Comparison of ENCODE assay signal across 8 cellular contexts in genomic region chr5:72816297-72817075, GRCh38. TPM values are rescaled to one million over a fixed set of nuclear protein-coding genes. Genes with fewer than 3 reads are reported as not detected.
DNase-seq lines count a peak whose midpoint lies in the region; ATAC-seq and TF ChIP-seq lines count a peak whose summit lies in the region.

Gene TNPO1 (plus strand): TSS chr5:72816661. CDS start chr5:72816738, 77 bp downstream.

- H3K27ac ChIP-seq in adipose tissue (ENCODE audit: low read depth, low read length) (peak within 1 kb of the TSS; percentile 79), trophoblast cell (ENCODE audit: low read depth, low read length) (peak within 1 kb of the TSS; percentile 99), tibial nerve (peak within 1 kb of the TSS; percentile 87 to 99 (median 98))

- peak within 1 kb of the TSS; percentile 97 for H4K91ac ChIP-seq in trophoblast cell (ENCODE audit: low read depth, low read length)

- H3K14ac ChIP-seq in trophoblast cell (ENCODE audit: low read length): peak within 1 kb of the TSS; percentile 95

- intact Hi-C loops in cardiac septum (cut with DNase I): loop anchor here (1.0 to 5.0 kb wide), 6 partner anchors 32 to 450 kb away; no protein-coding TSS in a partner anchor

- H3K36me3 ChIP-seq in trophoblast cell (ENCODE audit: control insufficient read depth in 1 of 2, insufficient read depth in 2 of 2, low read length in 2 of 2) (no peaks in the 10 kb centered on the region), tibial nerve (no peaks in the 10 kb centered on the region)

- peak within 1 kb of the TSS; percentile 89 for H4K8ac ChIP-seq in trophoblast cell (ENCODE audit: low read depth, low read length)

- H2BK120ac ChIP-seq in trophoblast cell (ENCODE audit: insufficient read depth, low read length, poor library complexity): peak within 1 kb of the TSS; percentile 75

- H3K4ac ChIP-seq in trophoblast cell (ENCODE audit: low read depth, low read length): peak within 1 kb of the TSS; percentile 96

- peaks cover 13% of the 10 kb centered on the region for H3K79me2 ChIP-seq in trophoblast cell (ENCODE audit: control insufficient read depth, insufficient read depth, low read length, poor library complexity)

- H2AFZ ChIP-seq in trophoblast cell (ENCODE audit: insufficient read depth, low read length, poor library complexity): peak within 1 kb of the TSS; percentile 67

- peaks cover 24 to 26% (median 25%) of the 10 kb centered on the region in 3 donors for H3K4me1 Mint-ChIP-seq in T-cell

- no peaks in the 10 kb centered on the region for H3K9me3 Mint-ChIP-seq in T-cell

- H3K4me3 ChIP-seq in trophoblast cell (ENCODE audit: low read depth, low read length) (peak within 1 kb of the TSS; percentile 95), tibial nerve (peak within 1 kb of the TSS; percentile 66 to 96 (median 90))

- peak; percentile 78 for DNase-seq in NCI-H1092 (lab: John Stamatoyannopoulos, UW)
- peak; percentile 63 to 86 (median 77) for DNase-seq in T-cell
- peak; percentile 97 for DNase-seq in cardiac septum (ENCODE audit: low spot score)
- DNase-seq in trophoblast cell: peak; percentile 93 to 96
- peak; percentile 87 to 88 for DNase-seq in tibial nerve (ENCODE audit: low spot score in 2 of 2)

- H3K27ac Mint-ChIP-seq in T-cell: peak within 1 kb of the TSS; percentile 84 to 88

- H2BK12ac ChIP-seq in trophoblast cell (ENCODE audit: low read length): peak within 1 kb of the TSS; percentile 30

- peaks cover 0 to 2% of the 10 kb centered on the region in 2 experiments for H3K4me1 ChIP-seq in trophoblast cell (ENCODE audit: control insufficient read depth in 1 of 2, insufficient read depth in 2 of 2, low read length in 2 of 2)
- H3K4me1 ChIP-seq in tibial nerve: peaks cover 0 to 27% (median 11%) of the 10 kb centered on the region in 4 donors

- H3K4me2 ChIP-seq in trophoblast cell (ENCODE audit: low read length): peak within 1 kb of the TSS; percentile 97

- peaks cover 12 to 15% of the 10 kb centered on the region in 2 donors for H3K27me3 Mint-ChIP-seq in T-cell

- H3K9ac ChIP-seq in trophoblast cell (ENCODE audit: low read length): peak within 1 kb of the TSS; percentile 99

- TF ChIP-seq EP300 in tibial nerve (IDR thresholded peaks at IDR 0.05): peak; percentile 61 to 99

- CTCF ChIA-PET in T-cell (lab: Charles Lee): interaction anchor here (1.4 to 2.8 kb wide), 4 partner anchors 9 to 206 kb away, joined by 4 to 42 read pairs (median 6); no protein-coding TSS in a partner anchor

- H3K27me3 ChIP-seq in trophoblast cell (ENCODE audit: insufficient read depth, low read length) (no peaks in the 10 kb centered on the region), tibial nerve (no peaks in the 10 kb centered on the region)

- H3K9me3 ChIP-seq in trophoblast cell (ENCODE audit: insufficient read depth, low read depth, low read length): no peaks in the 10 kb centered on the region
- H3K9me3 ChIP-seq in tibial nerve: peaks cover 0 to 4% (median 0%) of the 10 kb centered on the region in 4 donors

- peak within 1 kb of the TSS; percentile 91 to 96 (median 94) for H3K4me3 Mint-ChIP-seq in T-cell

- no peaks in the 10 kb centered on the region for H3K36me3 Mint-ChIP-seq in T-cell

- peak in 1 of 5 experiments; percentile 33 for TF ChIP-seq CTCF in tibial nerve (IDR thresholded peaks at IDR 0.05)

- TF ChIP-seq POLR2A in GM10847 (IDR thresholded peaks at IDR 0.05; ENCODE audit: extremely low read depth, insufficient read length) (peak; percentile 89), tibial nerve (IDR thresholded peaks at IDR 0.05) (peak; percentile 89 to 95)

- H2BK5ac ChIP-seq in trophoblast cell (ENCODE audit: low read depth, low read length, poor library complexity): peak within 1 kb of the TSS; percentile 97

- peak within 1 kb of the TSS; percentile 77 for H2AK5ac ChIP-seq in trophoblast cell (ENCODE audit: low read length)

- 0% methylated on average over 88 to 93 of the region's 93 CpGs for WGBS in adipose tissue, 3 donors
- no CpG with 5 or more reads among the region's 93 CpGs for WGBS in trophoblast cell (ENCODE audit: extremely low coverage, insufficient coverage, insufficient read length)
- 1% methylated on average over 40 to 79 of the region's 93 CpGs for WGBS in tibial nerve, 2 donors

- POLR2A ChIA-PET in T-cell (lab: Charles Lee): interaction anchor here (0.6 to 2.2 kb wide), 4 partner anchors 31 to 497 kb away, joined by 3 to 22 read pairs (median 8); no protein-coding TSS in a partner anchor

- H3K79me1 ChIP-seq in trophoblast cell (ENCODE audit: low read length): peaks cover 11% of the 10 kb centered on the region

- ATAC-seq in HG02588 (IDR thresholded peaks at IDR 0.05; ENCODE audit: unreplicated experiment) (peak; percentile 79), T-cell (replicated peaks in 1 of 4) (peak; percentile 78 to 82 (median 82))

- H3K18ac ChIP-seq in trophoblast cell (ENCODE audit: low read length): peak within 1 kb of the TSS; percentile 75

- peak within 1 kb of the TSS; percentile 90 for H4K12ac ChIP-seq in trophoblast cell (ENCODE audit: low read depth, low read length)

- no peak within 1 kb of the TSS for H3K23ac ChIP-seq in trophoblast cell (ENCODE audit: low read length)

RNA-seq across cellular contexts. Expression of gene TNPO1, which starts in this region (rescaled TPM):
- total RNA-seq in T-cell: 10 to 100 TPM; 66.3 to 79.0 (median 67.8) TPM
- 10 to 100 TPM; 17.3 to 26.8 (median 21.2) TPM for polyA plus RNA-seq in adipose tissue
- 68.8 TPM for total RNA-seq in cardiac septum
- polyA plus RNA-seq in trophoblast cell (2013): 263 and 271 TPM in 2 replicates
- total RNA-seq in tibial nerve: 100 to 1,000 TPM in 1 of 4 donors, 10 to 100 TPM in 3; 58.2 to 106 (median 81.4) TPM

Comparison
In these comparisons a context has a peak if more than half of its experiments do, and no peak if none do; other contexts are left out.
1. Peak in every context shown above with its lines: DNase-seq, ATAC-seq, H3K4me3 ChIP-seq and H3K27ac ChIP-seq.